Comparison of ENCODE assay signal across 9 cellular contexts in genomic region chr1:52970149-52970548, GRCh38. TPM values are rescaled to one million over a fixed set of nuclear protein-coding genes. Genes with fewer than 3 reads are reported as not detected.
DNase-seq lines count a peak whose midpoint lies in the region; ATAC-seq, FAIRE-seq and TF ChIP-seq lines count a peak whose summit lies in the region.
"Had no signal": no experiment of that assay in that cellular context is flagged by ENCODE, and none has a peak within 500 bp of the region (broad histone marks: within the 10 kb centered on the region; RNA-seq: fewer than 3 reads in every experiment).

No MANE protein-coding gene starts in this region.

- H3K4me3 ChIP-seq in K562 (no peak overlapping the region), mesenchymal stem cell (ENCODE audit: insufficient read depth in 1 of 2, low read depth in 1 of 2, low read length in 2 of 2) (no peak overlapping the region), HAP-1 (no peak overlapping the region)

- WGBS in K562 (ENCODE audit: insufficient coverage, low coverage, missing lambda C conversion rate), result 13% methylated on average over 3 of the region's 3 CpGs
- 49% methylated on average over 3 of the region's 3 CpGs for WGBS in mesenchymal stem cell

- H3K79me1 ChIP-seq in mesenchymal stem cell (replicated peaks; ENCODE audit: low read length, poor library complexity, severe bottlenecking), result no peaks in the 10 kb centered on the region

- ATAC-seq in K562, result peak; percentile 98
- no peak for ATAC-seq in HG03520 (IDR thresholded peaks at IDR 0.05; ENCODE audit: unreplicated experiment)

- H2AK5ac ChIP-seq in mesenchymal stem cell (ENCODE audit: low read length, severe bottlenecking), result no peak overlapping the region

- DNase-seq in ELR (ENCODE audit: low read depth) (peak; percentile 29), NCI-H1694 (lab: John Stamatoyannopoulos, UW) (peak; percentile 3), K562 (ENCODE audit: extremely low read depth in 1 of 4, low spot score in 3 of 4) (peak in 2 of 4 experiments; percentile 27 to 51), mesenchymal stem cell (peak; percentile 26), HFFc6 (no peak), HAP-1 (ENCODE audit: low spot score in 2 of 2) (no peak), NCI-H187 treated with DMSO at 0.1 percent for 48 hours (lab: John Stamatoyannopoulos, UW) (no peak)
- DNase-seq: SHP77 had no signal

- intact Hi-C loops in K562 (cut with micrococcal nuclease), result loop anchor here (1.0 kb wide), 2 partner anchors 65 to 269 kb away; no protein-coding TSS in a partner anchor

- H3K4me1 ChIP-seq in K562 (replicated peaks in 1 of 2; ENCODE audit: control insufficient read depth in 2 of 2, insufficient read depth in 2 of 2, low read length in 2 of 2) (no peaks in the 10 kb centered on the region), mesenchymal stem cell (ENCODE audit: control insufficient read depth, insufficient read depth, low read depth, low read length) (no peaks in the 10 kb centered on the region), HAP-1 (no peaks in the 10 kb centered on the region)

- no peak overlapping the region for H3K23ac ChIP-seq in mesenchymal stem cell (ENCODE audit: low read length in 2 of 2)

- H3K36me3 ChIP-seq in K562 (ENCODE audit: control insufficient read depth, insufficient read depth, low read length) (no peaks in the 10 kb centered on the region), mesenchymal stem cell (ENCODE audit: control insufficient read depth in 1 of 2, insufficient read depth in 2 of 2, low read depth in 1 of 2, low read length in 2 of 2) (peaks cover 4 to 30% of the 10 kb centered on the region in 2 experiments), HAP-1 (replicated peaks) (no peaks in the 10 kb centered on the region)

- in situ Hi-C loops in K562 (cut with MboI), result no loop called here
- in situ Hi-C loops in HAP-1 (cut with MboI; ENCODE audit: low sequenced_read_pairs), result no loop called here

- H3K27ac ChIP-seq in K562 (ENCODE audit: extremely low read depth, low read depth, low read length) (no peak overlapping the region), mesenchymal stem cell (ENCODE audit: low read length, poor library complexity, severe bottlenecking) (no peak overlapping the region)

- H3K4me2 ChIP-seq in K562 (ENCODE audit: insufficient read depth, low read length) (no peak overlapping the region), mesenchymal stem cell (ENCODE audit: low read length, poor library complexity, severe bottlenecking) (no peak overlapping the region)

- no peak overlapping the region for H2AFZ ChIP-seq in K562 (ENCODE audit: low read depth, low read length)
- H2AFZ ChIP-seq in mesenchymal stem cell (ENCODE audit: low read depth, low read length), result no peak overlapping the region

- peak; percentile 64 for FAIRE-seq in K562 (lab: Jason Lieb, UNC)

- H3K18ac ChIP-seq in mesenchymal stem cell (ENCODE audit: low read depth in 1 of 2, low read length in 2 of 2), result no peak overlapping the region

- H3K9me3 ChIP-seq in K562 (replicated peaks; ENCODE audit: control insufficient read depth, insufficient read depth, low read depth, low read length) (no peaks in the 10 kb centered on the region), mesenchymal stem cell (ENCODE audit: control insufficient read depth, low read length) (no peaks in the 10 kb centered on the region), HAP-1 (no peaks in the 10 kb centered on the region)

- no peak overlapping the region for H3K14ac ChIP-seq in mesenchymal stem cell (ENCODE audit: low read length in 2 of 2)

- no peak overlapping the region for H4K91ac ChIP-seq in mesenchymal stem cell (ENCODE audit: low read length)

- H3K27ac Mint-ChIP-seq in HFFc6, result no peak overlapping the region

- no peak overlapping the region for H2BK15ac ChIP-seq in mesenchymal stem cell (ENCODE audit: low read depth, poor library complexity, severe bottlenecking)

- no peaks in the 10 kb centered on the region for H3K9me1 ChIP-seq in K562 (ENCODE audit: control insufficient read depth, insufficient read depth, low read length)

- no peak overlapping the region for H2BK5ac ChIP-seq in mesenchymal stem cell (ENCODE audit: low read depth, low read length, poor library complexity, severe bottlenecking)

- TF ChIP-seq POLR2A in K562 (conservative IDR thresholded peaks at IDR 0.05), result no peak

- H2BK12ac ChIP-seq in mesenchymal stem cell (ENCODE audit: low read length in 2 of 2), result no peak overlapping the region

- H3K9me3 Mint-ChIP-seq in HFFc6, result no peaks in the 10 kb centered on the region

- CTCF ChIA-PET in K562 (lab: Yijun Ruan, JAX; ENCODE audit: low intra/inter-chr PET ratio), result interaction anchor here (0.6 kb wide), 1 partner anchor 27 kb away, joined by 3 read pairs; no protein-coding TSS in a partner anchor

- H3K27me3 Mint-ChIP-seq in HFFc6 (ENCODE audit: insufficient read depth), result 0 out of 2 replicates have a peak, but pooled peaks cover 1% of the 10 kb centered on the region

- POLR2A ChIA-PET in K562 (lab: Yijun Ruan, JAX), result no interaction called here

- no peaks in the 10 kb centered on the region for H3K4me1 Mint-ChIP-seq in HFFc6 (ENCODE audit: low read depth)

- no TSS peak for BruUV-seq in K562 (replicated peaks; lab: Mats Ljungman, UMichigan)

- H3K4me3 Mint-ChIP-seq in HFFc6, result no peak overlapping the region

- no peaks in the 10 kb centered on the region; the same call in 1 of the 2 replicates for H3K36me3 Mint-ChIP-seq in HFFc6 (ENCODE audit: low read depth)

- no peaks in the 10 kb centered on the region for H3K79me2 ChIP-seq in K562 (ENCODE audit: control insufficient read depth, insufficient read depth, low read length)

- TF ChIP-seq CTCF in K562 (IDR thresholded peaks at IDR 0.05 in 2 of 3, conservative IDR thresholded peaks at IDR 0.05 in 1 of 3; ENCODE audit: insufficient read depth in 2 of 3, low read depth in 1 of 3, low read length in 3 of 3), result peak; percentile 52 to 71 (median 54)
- TF ChIP-seq CTCF in HFFc6 (IDR thresholded peaks at IDR 0.05), result no peak; the same call in 1 of the 2 replicates

- H2BK120ac ChIP-seq in mesenchymal stem cell (ENCODE audit: low read depth, low read length), result no peak overlapping the region

- no peak overlapping the region for H4K8ac ChIP-seq in mesenchymal stem cell (ENCODE audit: low read length)

- no peaks in the 10 kb centered on the region for H4K20me1 ChIP-seq in K562 (replicated peaks; ENCODE audit: control insufficient read depth, insufficient read depth, low read length)

- H3K27me3 ChIP-seq in K562 (ENCODE audit: control insufficient read depth in 2 of 2, insufficient read depth in 2 of 2, low read length in 2 of 2) (no peaks in the 10 kb centered on the region), mesenchymal stem cell (ENCODE audit: control insufficient read depth in 1 of 2, insufficient read depth in 1 of 2, low read length in 2 of 2) (no peaks in the 10 kb centered on the region), HAP-1 (ENCODE audit: low read depth) (no peaks in the 10 kb centered on the region)

- TF ChIP-seq EP300 in K562 (IDR thresholded peaks at IDR 0.05; ENCODE audit: low read length), result no peak

- H3K4ac ChIP-seq in mesenchymal stem cell (ENCODE audit: low read depth in 1 of 2, low read length in 2 of 2), result no peak overlapping the region

- H3K9ac ChIP-seq in K562 (ENCODE audit: insufficient read depth in 1 of 2, low read depth in 2 of 2, low read length in 2 of 2) (no peak overlapping the region), mesenchymal stem cell (ENCODE audit: low read length) (no peak overlapping the region)

- peak; percentile 62 to 81 for TF ChIP-seq RAD21 in K562 (CRISPR knock-in tag; conservative IDR thresholded peaks at IDR 0.05 in 1 of 2, IDR thresholded peaks at IDR 0.05 in 1 of 2)

RNA-seq across cellular contexts. Expression of gene SCP2, which starts 43.1 kb away (rescaled TPM):
- 29.9 and 35.2 TPM in 2 replicates for total RNA-seq in K562 (2011; cell fraction: chromatin; rRNA removed; ENCODE audit: low replicate concordance)
- 7.8 and 8.3 TPM in 2 replicates for total RNA-seq in K562 (2011; cell fraction: nucleolus; rRNA removed)
- 15.8 and 32.7 TPM in 2 replicates for total RNA-seq in K562 (2011; cell fraction: nucleoplasm; rRNA removed)
- total RNA-seq in K562 (2014; rRNA removed) (57.7 and 63.8 TPM in 2 replicates), K562 (2014; rRNA removed; fragmentation: Illumina TruSeq; extraction: Trizol) (135 and 151 TPM in 2 replicates), K562 (2015; rRNA removed; fragmentation: Illumina TruSeq; extraction: Trizol) (110 and 116 TPM in 2 replicates), K562 (2021) (71.0 and 73.6 TPM in 2 replicates)
- polyA plus RNA-seq in K562 (2011; rRNA removed) (76.7 and 84.5 TPM in 2 replicates), K562 (2014; fragmentation: Illumina TruSeq; extraction: Trizol) (101 and 106 TPM in 2 replicates), K562 (2014; fragmentation: Nextera tagmentation; extraction: Ambion mirVana) (100 to 1,000 TPM; 197 to 258 TPM), K562 (2014; rRNA removed) (78.7 and 81.8 TPM in 2 replicates)
- polyA plus RNA-seq in K562 (2011; cell fraction: cytosol; rRNA removed), result 14.6 and 36.1 TPM in 2 replicates
- 24.8 and 39.1 TPM in 2 replicates for polyA plus RNA-seq in K562 (2011; cell fraction: nucleus; rRNA removed)
- polyA plus RNA-seq in K562 (2012), result 78.8 and 97.2 TPM in 2 replicates
- 59.6 and 66.7 TPM in 2 replicates for polyA minus RNA-seq in K562 (2011; rRNA and poly(A)+ RNA removed)
- 24.9 and 31.2 TPM in 2 replicates for polyA minus RNA-seq in K562 (2011; cell fraction: cytosol; rRNA and poly(A)+ RNA removed)
- 10.0 and 22.5 TPM in 2 replicates for polyA minus RNA-seq in K562 (2011; cell fraction: nucleus; rRNA and poly(A)+ RNA removed)
- 96.1 TPM for polyA plus RNA-seq in mesenchymal stem cell (2013, experiment 1 of 2)
- polyA plus RNA-seq in mesenchymal stem cell (2013, experiment 2 of 2), result 109 TPM
- total RNA-seq in HFFc6 (2021; fragmentation: NEBNext Ultra II Directional; extraction: Animal tissue kit (Norgen Biotek cat#: 25700)), result 100 to 1,000 TPM; 122 to 159 (median 156) TPM

RNA-seq across cellular contexts. Expression of gene ECHDC2, which starts 48.6 kb away (rescaled TPM):
- total RNA-seq in K562 (2011; cell fraction: chromatin; rRNA removed; ENCODE audit: low replicate concordance), result 2.1 and 2.8 TPM in 2 replicates
- total RNA-seq in K562 (2011; cell fraction: nucleolus; rRNA removed), result 0.83 and 1.8 TPM in 2 replicates
- total RNA-seq in K562 (2011; cell fraction: nucleoplasm; rRNA removed), result 0.51 and 1.7 TPM in 2 replicates
- total RNA-seq in K562 (2014; rRNA removed) (not detected in 2 replicates), K562 (2014; rRNA removed; fragmentation: Illumina TruSeq; extraction: Trizol) (0.38 TPM in 1 of 2 replicates, not detected in the other), K562 (2015; rRNA removed; fragmentation: Illumina TruSeq; extraction: Trizol) (0.26 and 0.29 TPM in 2 replicates), K562 (2021) (0.69 and 1.5 TPM in 2 replicates)
- polyA plus RNA-seq in K562 (2011; rRNA removed) (0.38 and 0.74 TPM in 2 replicates), K562 (2014; fragmentation: Illumina TruSeq; extraction: Trizol) (0.17 TPM in 1 of 2 replicates, not detected in the other), K562 (2014; fragmentation: Nextera tagmentation; extraction: Ambion mirVana) (1 to 10 TPM; 2.0 to 2.6 TPM), K562 (2014; rRNA removed) (0.12 and 1.3 TPM in 2 replicates)
- 0.12 and 0.50 TPM in 2 replicates for polyA plus RNA-seq in K562 (2011; cell fraction: cytosol; rRNA removed)
- polyA plus RNA-seq in K562 (2011; cell fraction: nucleus; rRNA removed), result 1.1 and 1.6 TPM in 2 replicates
- 5.6 and 5.9 TPM in 2 replicates for polyA plus RNA-seq in K562 (2012)
- 0.30 TPM in 1 of 2 replicates, not detected in the other for polyA minus RNA-seq in K562 (2011; rRNA and poly(A)+ RNA removed)
- polyA minus RNA-seq in K562 (2011; cell fraction: cytosol; rRNA and poly(A)+ RNA removed), result not detected in 2 replicates
- polyA minus RNA-seq in K562 (2011; cell fraction: nucleus; rRNA and poly(A)+ RNA removed), result 0.13 and 1.3 TPM in 2 replicates
- polyA plus RNA-seq in mesenchymal stem cell (2013, experiment 1 of 2), result 55.9 TPM
- polyA plus RNA-seq in mesenchymal stem cell (2013, experiment 2 of 2), result 52.3 TPM
- 10 to 100 TPM; 12.2 to 28.1 (median 23.6) TPM for total RNA-seq in HFFc6 (2021; fragmentation: NEBNext Ultra II Directional; extraction: Animal tissue kit (Norgen Biotek cat#: 25700))

Comparison
In these comparisons a context has a peak if more than half of its experiments do, and no peak if none do; other contexts are left out.
1. DNase-seq: peak in ELR (single experiment), NCI-H1694 (single experiment) and mesenchymal stem cell (single experiment); none in HFFc6 (single experiment), HAP-1 (0 of 2) and NCI-H187 treated with DMSO at 0.1 percent for 48 hours (single experiment).